2 cellular contexts compared by ENCODE assay signal in genomic region chr11:65078151-65078550, GRCh38.
A peak's percentile ranks its signal among the peaks of the same experiment; 100 is the strongest.
TF ChIP-seq lines count a peak whose summit lies in the region.

No MANE protein-coding gene starts in this region.

TF ChIP-seq in GM12878, 131 proteins besides CTCF, POLR2A, EP300 and RAD21:
- peak; percentile 83 for TF ChIP-seq SMC3 (IDR thresholded peaks at IDR 0.05; ENCODE audit: borderline replicate concordance, low read length)
- no peak for TF ChIP-seq NRF1 (conservative IDR thresholded peaks at IDR 0.05; ENCODE audit: low read depth, low read length)
- TF ChIP-seq TBL1XR1 (IDR thresholded peaks at IDR 0.05; ENCODE audit: low read depth, low read length) = no peak
- TF ChIP-seq NBN (IDR thresholded peaks at IDR 0.05) = peak; percentile 56; the same call in 1 of the 2 replicates
- 0 out of 2 replicates have a peak, but pooled peaks have one; percentile 18 for TF ChIP-seq RB1 (IDR thresholded peaks at IDR 0.05; ENCODE audit: borderline replicate concordance)
- TF ChIP-seq CREB1 (IDR thresholded peaks at IDR 0.05; ENCODE audit: low read depth) = 0 out of 2 replicates have a peak, but pooled peaks have one; percentile 24
- TF ChIP-seq, protein P1, sequence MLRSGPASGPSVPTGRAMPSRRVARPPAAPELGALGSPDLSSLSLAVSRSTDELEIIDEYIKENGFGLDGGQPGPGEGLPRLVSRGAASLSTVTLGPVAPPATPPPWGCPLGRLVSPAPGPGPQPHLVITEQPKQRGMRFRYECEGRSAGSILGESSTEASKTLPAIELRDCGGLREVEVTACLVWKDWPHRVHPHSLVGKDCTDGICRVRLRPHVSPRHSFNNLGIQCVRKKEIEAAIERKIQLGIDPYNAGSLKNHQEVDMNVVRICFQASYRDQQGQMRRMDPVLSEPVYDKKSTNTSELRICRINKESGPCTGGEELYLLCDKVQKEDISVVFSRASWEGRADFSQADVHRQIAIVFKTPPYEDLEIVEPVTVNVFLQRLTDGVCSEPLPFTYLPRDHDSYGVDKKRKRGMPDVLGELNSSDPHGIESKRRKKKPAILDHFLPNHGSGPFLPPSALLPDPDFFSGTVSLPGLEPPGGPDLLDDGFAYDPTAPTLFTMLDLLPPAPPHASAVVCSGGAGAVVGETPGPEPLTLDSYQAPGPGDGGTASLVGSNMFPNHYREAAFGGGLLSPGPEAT (IDR thresholded peaks at IDR 0.05; ENCODE audit: low read depth) = 0 out of 2 replicates have a peak, but pooled peaks have one; percentile 16
- TF ChIP-seq WRNIP1 (IDR thresholded peaks at IDR 0.05; ENCODE audit: borderline replicate concordance, low read depth, low read length) = 0 out of 2 replicates have a peak, but pooled peaks have one; percentile 57
- TF ChIP-seq YY1 (IDR thresholded peaks at IDR 0.05; ENCODE audit: low read depth, low read length) = peak; percentile 64
- peak; percentile 53; the same call in 1 of the 2 replicates for TF ChIP-seq RUNX3 (IDR thresholded peaks at IDR 0.05; ENCODE audit: low read length)
- no peak for TF ChIP-seq CHD4 (IDR thresholded peaks at IDR 0.05)
- TF ChIP-seq, protein P2, sequence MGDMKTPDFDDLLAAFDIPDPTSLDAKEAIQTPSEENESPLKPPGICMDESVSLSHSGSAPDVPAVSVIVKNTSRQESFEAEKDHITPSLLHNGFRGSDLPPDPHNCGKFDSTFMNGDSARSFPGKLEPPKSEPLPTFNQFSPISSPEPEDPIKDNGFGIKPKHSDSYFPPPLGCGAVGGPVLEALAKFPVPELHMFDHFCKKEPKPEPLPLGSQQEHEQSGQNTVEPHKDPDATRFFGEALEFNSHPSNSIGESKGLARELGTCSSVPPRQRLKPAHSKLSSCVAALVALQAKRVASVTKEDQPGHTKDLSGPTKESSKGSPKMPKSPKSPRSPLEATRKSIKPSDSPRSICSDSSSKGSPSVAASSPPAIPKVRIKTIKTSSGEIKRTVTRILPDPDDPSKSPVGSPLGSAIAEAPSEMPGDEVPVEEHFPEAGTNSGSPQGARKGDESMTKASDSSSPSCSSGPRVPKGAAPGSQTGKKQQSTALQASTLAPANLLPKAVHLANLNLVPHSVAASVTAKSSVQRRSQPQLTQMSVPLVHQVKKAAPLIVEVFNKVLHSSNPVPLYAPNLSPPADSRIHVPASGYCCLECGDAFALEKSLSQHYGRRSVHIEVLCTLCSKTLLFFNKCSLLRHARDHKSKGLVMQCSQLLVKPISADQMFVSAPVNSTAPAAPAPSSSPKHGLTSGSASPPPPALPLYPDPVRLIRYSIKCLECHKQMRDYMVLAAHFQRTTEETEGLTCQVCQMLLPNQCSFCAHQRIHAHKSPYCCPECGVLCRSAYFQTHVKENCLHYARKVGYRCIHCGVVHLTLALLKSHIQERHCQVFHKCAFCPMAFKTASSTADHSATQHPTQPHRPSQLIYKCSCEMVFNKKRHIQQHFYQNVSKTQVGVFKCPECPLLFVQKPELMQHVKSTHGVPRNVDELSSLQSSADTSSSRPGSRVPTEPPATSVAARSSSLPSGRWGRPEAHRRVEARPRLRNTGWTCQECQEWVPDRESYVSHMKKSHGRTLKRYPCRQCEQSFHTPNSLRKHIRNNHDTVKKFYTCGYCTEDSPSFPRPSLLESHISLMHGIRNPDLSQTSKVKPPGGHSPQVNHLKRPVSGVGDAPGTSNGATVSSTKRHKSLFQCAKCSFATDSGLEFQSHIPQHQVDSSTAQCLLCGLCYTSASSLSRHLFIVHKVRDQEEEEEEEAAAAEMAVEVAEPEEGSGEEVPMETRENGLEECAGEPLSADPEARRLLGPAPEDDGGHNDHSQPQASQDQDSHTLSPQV (IDR thresholded peaks at IDR 0.05) = no peak
- TF ChIP-seq TAF1 (IDR thresholded peaks at IDR 0.05; ENCODE audit: borderline replicate concordance, low read depth, low read length) = no peak
- TF ChIP-seq, protein P3, sequence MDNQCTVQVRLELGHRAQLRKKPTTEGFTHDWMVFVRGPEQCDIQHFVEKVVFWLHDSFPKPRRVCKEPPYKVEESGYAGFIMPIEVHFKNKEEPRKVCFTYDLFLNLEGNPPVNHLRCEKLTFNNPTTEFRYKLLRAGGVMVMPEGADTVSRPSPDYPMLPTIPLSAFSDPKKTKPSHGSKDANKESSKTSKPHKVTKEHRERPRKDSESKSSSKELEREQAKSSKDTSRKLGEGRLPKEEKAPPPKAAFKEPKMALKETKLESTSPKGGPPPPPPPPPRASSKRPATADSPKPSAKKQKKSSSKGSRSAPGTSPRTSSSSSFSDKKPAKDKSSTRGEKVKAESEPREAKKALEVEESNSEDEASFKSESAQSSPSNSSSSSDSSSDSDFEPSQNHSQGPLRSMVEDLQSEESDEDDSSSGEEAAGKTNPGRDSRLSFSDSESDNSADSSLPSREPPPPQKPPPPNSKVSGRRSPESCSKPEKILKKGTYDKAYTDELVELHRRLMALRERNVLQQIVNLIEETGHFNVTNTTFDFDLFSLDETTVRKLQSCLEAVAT (IDR thresholded peaks at IDR 0.05) = no peak

TF ChIP-seq in liver, 16 proteins besides CTCF, POLR2A, EP300 and RAD21:
- no peak for TF ChIP-seq GABPA (IDR thresholded peaks at IDR 0.05 in 1 of 2, conservative IDR thresholded peaks at IDR 0.05 in 1 of 2)
